8 cellular contexts compared by ENCODE assay signal in genomic region chr4:81469774-81470455, GRCh38. TPM values are rescaled to one million over a fixed set of nuclear protein-coding genes. Genes with fewer than 3 reads are reported as not detected.
DNase-seq lines count a peak whose midpoint lies in the region; ATAC-seq, FAIRE-seq and TF ChIP-seq lines count a peak whose summit lies in the region.
"Had no signal": no experiment of that assay in that cellular context is flagged by ENCODE, and none has a peak within 500 bp of the region (broad histone marks: within the 10 kb centered on the region; RNA-seq: fewer than 3 reads in every experiment).

No MANE protein-coding gene starts in this region.

- intact Hi-C loops in IMR-90 (cut with micrococcal nuclease): loop anchor here (5.0 kb wide), 3 partner anchors 43 to 892 kb away; no protein-coding TSS in a partner anchor

- in situ Hi-C loops in IMR-90 (cut with MboI; ENCODE audit: low sequenced_read_pairs): loop anchor here (5.0 kb wide), 1 partner anchor 372 kb away; no protein-coding TSS in a partner anchor

- H3K27me3 Mint-ChIP-seq in activated CD4-positive, alpha-beta memory T cell treated with anti-CD3 and anti-CD28 coated beads, Interleukin-2, amount 10 ng/mL, durations not matched to agents 7 days and 5 days: peaks cover 8% of the 10 kb centered on the region

- H3K27me3 ChIP-seq in IMR-90 (ENCODE audit: control insufficient read depth, insufficient read depth, low read length) (peaks cover 27% of the 10 kb centered on the region), iPS-15b (ENCODE audit: control insufficient read depth, insufficient read depth, low read length) (peaks cover 19% of the 10 kb centered on the region), small intestine (ENCODE audit: control insufficient read depth in 2 of 2, insufficient read depth in 2 of 2, low read length in 2 of 2) (no peaks in the 10 kb centered on the region)

- dilution Hi-C loops in IMR-90 (cut with HindIII; ENCODE audit: low sequenced_read_pairs, unreplicated experiment): no loop called here

- no peaks in the 10 kb centered on the region for H3K9me3 Mint-ChIP-seq in activated CD4-positive, alpha-beta memory T cell treated with anti-CD3 and anti-CD28 coated beads, Interleukin-2, amount 10 ng/mL, durations not matched to agents 7 days and 5 days

- no peak overlapping the region for H2AK5ac ChIP-seq in IMR-90 (ENCODE audit: low read depth, low read length)

- H3K9ac ChIP-seq in IMR-90 (ENCODE audit: low read depth, low read length): no peak overlapping the region; the same call in 1 of the 2 replicates
- no peak overlapping the region for H3K9ac ChIP-seq in iPS-15b (ENCODE audit: low read depth, low read length)

- H3K4me1 ChIP-seq in IMR-90 (ENCODE audit: control insufficient read depth, insufficient read depth, low read length) (peaks cover 2% of the 10 kb centered on the region; the same call in 1 of the 2 replicates), iPS-15b (ENCODE audit: control insufficient read depth, insufficient read depth, low read length) (no peaks in the 10 kb centered on the region), small intestine (ENCODE audit: control insufficient read depth in 2 of 2, insufficient read depth in 1 of 2, low read depth in 1 of 2, low read length in 1 of 2) (no peaks in the 10 kb centered on the region)

- H3K4me1 Mint-ChIP-seq in activated CD4-positive, alpha-beta memory T cell treated with anti-CD3 and anti-CD28 coated beads, Interleukin-2, amount 10 ng/mL, durations not matched to agents 7 days and 5 days: peaks cover 23% of the 10 kb centered on the region

- H3K27ac ChIP-seq in IMR-90 (ENCODE audit: insufficient read depth, low read length) (no peak overlapping the region), small intestine (ENCODE audit: low read depth in 1 of 2, low read length in 1 of 2) (peak overlapping the region; percentile 87 to 96)

- TF ChIP-seq RAD21 in IMR-90 (IDR thresholded peaks at IDR 0.05; ENCODE audit: low read length): no peak

- peak overlapping the region; percentile 77; the same call in 1 of the 2 replicates for H3K4me3 ChIP-seq in IMR-90 (ENCODE audit: insufficient read depth, low read depth, low read length)
- H3K4me3 ChIP-seq in iPS-15b (ENCODE audit: low read depth, low read length): peak overlapping the region; percentile 75
- H3K4me3 ChIP-seq in small intestine (ENCODE audit: low read depth in 1 of 2, low read length in 2 of 2): peak overlapping the region in 1 of 2 donors; percentile 94

- no peak overlapping the region for H2AFZ ChIP-seq in IMR-90 (replicated peaks; ENCODE audit: low read length, poor library complexity)

- no peak overlapping the region for H2BK5ac ChIP-seq in IMR-90 (ENCODE audit: low read depth, low read length, poor library complexity, severe bottlenecking)

- ATAC-seq in IMR-90 (ENCODE audit: low read depth) (no peak), HG03025 (IDR thresholded peaks at IDR 0.05; ENCODE audit: low FRiP score, unreplicated experiment) (no peak), GM19324 (IDR thresholded peaks at IDR 0.05; ENCODE audit: low FRiP score, unreplicated experiment) (no peak)

- no peak overlapping the region for H4K8ac ChIP-seq in IMR-90 (ENCODE audit: low read depth in 2 of 2, low read length in 2 of 2)

- POLR2A ChIA-PET in IMR-90 (lab: Charles Lee; ENCODE audit: unreplicated experiment): no interaction called here
- POLR2A ChIA-PET in activated CD4-positive, alpha-beta memory T cell treated with anti-CD3 and anti-CD28 coated beads, Interleukin-2, amount 10 ng/mL, durations not matched to agents 7 days and 5 days (lab: Charles Lee): interaction anchor here (1.8 kb wide), 1 partner anchor 374 kb away, joined by 4 read pairs; no protein-coding TSS in a partner anchor

- 49% methylated on average over 2 of the region's 7 CpGs; no CpG with 5 or more reads in 1 of the 2 experiments for WGBS in IMR-90 (ENCODE audit: extremely low coverage in 2 of 2, insufficient read length in 1 of 2), 2 experiments
- WGBS in small intestine, 3 donors: 5 to 18% (median 17%) methylated on average over 7 of the region's 7 CpGs

- no peak overlapping the region for H2BK120ac ChIP-seq in IMR-90 (ENCODE audit: low read depth, low read length)

- H3K36me3 Mint-ChIP-seq in activated CD4-positive, alpha-beta memory T cell treated with anti-CD3 and anti-CD28 coated beads, Interleukin-2, amount 10 ng/mL, durations not matched to agents 7 days and 5 days (ENCODE audit: low read depth): no peaks in the 10 kb centered on the region

- H4K91ac ChIP-seq in IMR-90 (ENCODE audit: insufficient read depth, low read depth, low read length): no peak overlapping the region

- H3K9me3 ChIP-seq in IMR-90 (ENCODE audit: control insufficient read depth, insufficient read depth, low read length): no peaks in the 10 kb centered on the region
- no peaks in the 10 kb centered on the region for H3K9me3 ChIP-seq in iPS-15b (ENCODE audit: control insufficient read depth, insufficient read depth, low read length)
- H3K9me3 ChIP-seq in small intestine (ENCODE audit: control insufficient read depth, low read depth): no peaks in the 10 kb centered on the region

- no peaks in the 10 kb centered on the region; the same call in 1 of the 2 replicates for H3K9me1 ChIP-seq in IMR-90 (ENCODE audit: insufficient read depth, low read length)

- FAIRE-seq in small intestine (lab: Jason Lieb, UNC): no peak

- no peak overlapping the region for H2BK20ac ChIP-seq in IMR-90 (ENCODE audit: low read depth, low read length)

- H3K4me2 ChIP-seq in IMR-90 (ENCODE audit: low read depth, low read length): peak overlapping the region; percentile 93; the same call in 1 of the 2 replicates

- no peak overlapping the region for H4K5ac ChIP-seq in IMR-90 (ENCODE audit: low read depth, low read length)

- CTCF ChIA-PET in IMR-90 (lab: Yijun Ruan, JAX): no interaction called here
- CTCF ChIA-PET in activated CD4-positive, alpha-beta memory T cell treated with anti-CD3 and anti-CD28 coated beads, Interleukin-2, amount 10 ng/mL, durations not matched to agents 7 days and 5 days (lab: Charles Lee): interaction anchor here (1.2 to 3.5 kb wide), 6 partner anchors 11 to 799 kb away, joined by 3 to 33 read pairs (median 6); no protein-coding TSS in a partner anchor

- no peak overlapping the region for H3K56ac ChIP-seq in IMR-90 (ENCODE audit: extremely low read depth, insufficient read depth, low read length)

- H3K23ac ChIP-seq in IMR-90 (ENCODE audit: low read depth, low read length): peak overlapping the region; percentile 59; the same call in 1 of the 2 replicates

- no peak overlapping the region for H3K14ac ChIP-seq in IMR-90 (replicated peaks; ENCODE audit: low read depth, low read length)

- no peak for TF ChIP-seq CTCF in IMR-90 (conservative IDR thresholded peaks at IDR 0.05; ENCODE audit: low read depth, low read length)

- no peaks in the 10 kb centered on the region for H3K36me3 ChIP-seq in IMR-90 (ENCODE audit: control insufficient read depth, insufficient read depth, low read length)
- H3K36me3 ChIP-seq in iPS-15b (ENCODE audit: control insufficient read depth, insufficient read depth, low read length): no peaks in the 10 kb centered on the region
- no peaks in the 10 kb centered on the region for H3K36me3 ChIP-seq in small intestine (ENCODE audit: control insufficient read depth in 2 of 2, insufficient read depth in 2 of 2, low read length in 2 of 2)

- no peak overlapping the region for H3K27ac Mint-ChIP-seq in activated CD4-positive, alpha-beta memory T cell treated with anti-CD3 and anti-CD28 coated beads, Interleukin-2, amount 10 ng/mL, durations not matched to agents 7 days and 5 days

- no peak for TF ChIP-seq POLR2A in IMR-90 (IDR thresholded peaks at IDR 0.05; ENCODE audit: low read depth, low read length)

- H2AK9ac ChIP-seq in IMR-90 (replicated peaks; ENCODE audit: low read depth, low read length, poor library complexity): no peak overlapping the region

- H3K4me3 Mint-ChIP-seq in activated CD4-positive, alpha-beta memory T cell treated with anti-CD3 and anti-CD28 coated beads, Interleukin-2, amount 10 ng/mL, durations not matched to agents 7 days and 5 days: peak overlapping the region; percentile 85

- DNase-seq in IMR-90: no peak
- DNase-seq in activated CD4-positive, alpha-beta memory T cell treated with anti-CD3 and anti-CD28 coated beads, Interleukin-2, amount 10 ng/mL, durations not matched to agents 7 days and 5 days: no peak
- DNase-seq in small intestine: no peak
- DNase-seq in iPS-NIHi11 (ENCODE audit: low spot score): no peak

- no peak overlapping the region for H3K4ac ChIP-seq in IMR-90 (ENCODE audit: low read depth, low read length)

- H3K79me1 ChIP-seq in IMR-90 (ENCODE audit: low read depth in 1 of 2, low read length in 2 of 2): no peaks in the 10 kb centered on the region

- BruUV-seq in IMR-90 (replicated peaks; lab: Mats Ljungman, UMichigan): TSS peak; percentile 40

- no peaks in the 10 kb centered on the region for H4K20me1 ChIP-seq in IMR-90 (ENCODE audit: insufficient read depth, low read length)

- H3K18ac ChIP-seq in IMR-90 (ENCODE audit: low read depth, low read length): no peak overlapping the region

- no peak overlapping the region for H2BK15ac ChIP-seq in IMR-90 (ENCODE audit: low read depth, low read length)

TF ChIP-seq in IMR-90, 13 proteins besides CTCF, POLR2A, EP300 and RAD21 (continues in another document):
- no peak for TF ChIP-seq CEBPB (IDR thresholded peaks at IDR 0.05; ENCODE audit: low read depth, low read length)
- no peak for TF ChIP-seq MAFK (IDR thresholded peaks at IDR 0.05; ENCODE audit: low read depth, low read length)
- no peak for TF ChIP-seq MAZ (IDR thresholded peaks at IDR 0.05; ENCODE audit: borderline replicate concordance, low read depth, low read length)
- no peak for TF ChIP-seq USF2 (IDR thresholded peaks at IDR 0.05; ENCODE audit: low read depth, low read length)
- TF ChIP-seq CHD1 (IDR thresholded peaks at IDR 0.05; ENCODE audit: low read depth, low read length): no peak

RNA-seq across cellular contexts. Expression of gene RASGEF1B, which starts 1.8 kb away (rescaled TPM):
- 0.28 and 0.36 TPM in 2 replicates for total RNA-seq in IMR-90 (2012; rRNA removed)
- polyA plus RNA-seq in IMR-90 (2012; rRNA removed) (0.09 TPM in 2 replicates), small intestine (10 to 100 TPM in 2 of 3 donors, 1 to 10 TPM in 1; 7.6 to 18.6 (median 14.1) TPM)
- polyA plus RNA-seq in IMR-90 (2012; cell fraction: cytosol; rRNA removed): 0.04 TPM in 1 of 2 replicates, not detected in the other
- 0.05 and 0.10 TPM in 2 replicates for polyA plus RNA-seq in IMR-90 (2012; cell fraction: nucleus; rRNA removed; ENCODE audit: low replicate concordance)
- 1 to 10 TPM; 2.4 to 3.4 TPM for total RNA-seq in activated CD4-positive, alpha-beta memory T cell treated with anti-CD3 and anti-CD28 coated beads, Interleukin-2, amount 10 ng/mL, durations not matched to agents 7 days and 5 days
- total RNA-seq: HT1080 had no signal
